Comparison of ENCODE assay signal across 19 cellular contexts in genomic region chr1:33133478-33134105, GRCh38. TPM values are rescaled to one million over a fixed set of nuclear protein-coding genes. Genes with fewer than 3 reads are reported as not detected.
DNase-seq lines count a peak whose midpoint lies in the region; ATAC-seq and TF ChIP-seq lines count a peak whose summit lies in the region.
"Had no signal": no experiment of that assay in that cellular context is flagged by ENCODE, and none has a peak within 500 bp of the region (broad histone marks: within the 10 kb centered on the region; RNA-seq: fewer than 3 reads in every experiment).

No MANE protein-coding gene starts in this region.

- H3K27me3 ChIP-seq in testis = no peaks in the 10 kb centered on the region
- H3K27me3 ChIP-seq: MG63, SJSA1 had no signal

- peaks cover 9% of the 10 kb centered on the region for H3K4me1 ChIP-seq in testis
- H3K4me1 ChIP-seq: SJSA1 had no signal

- H3K27me3 Mint-ChIP-seq in activated T-cell treated with anti-CD3 and anti-CD28 coated beads, Interleukin-2, amount 50 U/mL, for 24 hours = no peaks in the 10 kb centered on the region
- H3K27me3 Mint-ChIP-seq in activated T-cell treated with anti-CD3 and anti-CD28 coated beads, Interleukin-2, amount 50 U/mL, for 4 hours (ENCODE audit: low read depth) = no peaks in the 10 kb centered on the region

- H3K27ac ChIP-seq in testis = no peak overlapping the region
- H3K27ac ChIP-seq: PC-9, SJSA1 had no signal

- 59 to 60% methylated on average over 9 of the region's 10 CpGs for WGBS in testis, 2 donors

- no peak for DNase-seq in activated T-cell treated with anti-CD3 and anti-CD28 coated beads, Interleukin-2, amount 50 U/mL, for 24 hours
- no peak for DNase-seq in activated T-cell treated with anti-CD3 and anti-CD28 coated beads, Interleukin-2, amount 50 U/mL, for 4 hours
- peak; percentile 63 for DNase-seq in NCI-H1694 (lab: John Stamatoyannopoulos, UW)
- peak; percentile 86 for DNase-seq in fibroblast of gingiva (ENCODE audit: low read depth)
- peak; percentile 82 for DNase-seq in testis
- no peak for DNase-seq in cerebellar nuclear complex (lab: John Stamatoyannopoulos, UW)
- no peak for DNase-seq in SIG-M5 (lab: John Stamatoyannopoulos, UW)
- DNase-seq: C1 segment of cervical spinal cord, DMS53, H7, MG63, NCI-H1092, NCI-H187, NCI-H446 treated with DMSO at 0.1 percent for 48 hours, NCI-H774, PC-9 had no signal

- no peak for TF ChIP-seq CTCF in testis (IDR thresholded peaks at IDR 0.05)

- intact Hi-C loops in testis (cut with DNase I; ENCODE audit: low total_unique reads) = no loop called here

- H3K27ac Mint-ChIP-seq in activated T-cell treated with anti-CD3 and anti-CD28 coated beads, Interleukin-2, amount 50 U/mL, for 24 hours = peak overlapping the region; percentile 44

- H3K36me3 Mint-ChIP-seq in activated T-cell treated with anti-CD3 and anti-CD28 coated beads, Interleukin-2, amount 50 U/mL, for 24 hours (ENCODE audit: low read depth) = no peaks in the 10 kb centered on the region
- H3K36me3 Mint-ChIP-seq in activated T-cell treated with anti-CD3 and anti-CD28 coated beads, Interleukin-2, amount 50 U/mL, for 4 hours (ENCODE audit: insufficient read depth) = peaks cover 8% of the 10 kb centered on the region

- no peak for ATAC-seq in activated T-cell treated with anti-CD3 and anti-CD28 coated beads, Interleukin-2, amount 50 U/mL, for 4 hours
- no peak for ATAC-seq in HG03025 (IDR thresholded peaks at IDR 0.05; ENCODE audit: low FRiP score, unreplicated experiment)
- ATAC-seq: HepG2 had no signal

- H3K36me3 ChIP-seq in testis (ENCODE audit: low read depth, missing control alignments) = no peaks in the 10 kb centered on the region
- H3K36me3 ChIP-seq: MG63, SJSA1 had no signal

- H3K4me3 Mint-ChIP-seq in activated T-cell treated with anti-CD3 and anti-CD28 coated beads, Interleukin-2, amount 50 U/mL, for 24 hours = no peak overlapping the region
- no peak overlapping the region for H3K4me3 Mint-ChIP-seq in activated T-cell treated with anti-CD3 and anti-CD28 coated beads, Interleukin-2, amount 50 U/mL, for 4 hours

- no peak overlapping the region for H3K4me3 ChIP-seq in testis
- H3K4me3 ChIP-seq: MG63, PC-9, SJSA1 had no signal

- peaks cover 33% of the 10 kb centered on the region for H3K4me1 Mint-ChIP-seq in activated T-cell treated with anti-CD3 and anti-CD28 coated beads, Interleukin-2, amount 50 U/mL, for 24 hours (ENCODE audit: low read depth)
- peaks cover 28% of the 10 kb centered on the region for H3K4me1 Mint-ChIP-seq in activated T-cell treated with anti-CD3 and anti-CD28 coated beads, Interleukin-2, amount 50 U/mL, for 4 hours (ENCODE audit: low read depth)

- no peaks in the 10 kb centered on the region for H3K9me3 Mint-ChIP-seq in activated T-cell treated with anti-CD3 and anti-CD28 coated beads, Interleukin-2, amount 50 U/mL, for 24 hours
- H3K9me3 Mint-ChIP-seq in activated T-cell treated with anti-CD3 and anti-CD28 coated beads, Interleukin-2, amount 50 U/mL, for 4 hours = no peaks in the 10 kb centered on the region

- H3K9me3 ChIP-seq in testis = no peaks in the 10 kb centered on the region
- H3K9me3 ChIP-seq: MG63, SJSA1 had no signal

- TF ChIP-seq POLR2A in testis (IDR thresholded peaks at IDR 0.05) = no peak

RNA-seq across cellular contexts. Expression of gene TRIM62, which starts 48.3 kb away (rescaled TPM):
- 1 to 10 TPM; 3.8 to 5.9 (median 4.5) TPM for total RNA-seq in activated T-cell treated with anti-CD3 and anti-CD28 coated beads, Interleukin-2, amount 50 U/mL, for 4 hours
- 1 to 10 TPM; 6.2 to 8.8 TPM for total RNA-seq in testis
- 6.0 TPM for polyA plus RNA-seq in testis (ENCODE audit: insufficient read depth, low read depth, low replicate concordance)

RNA-seq across cellular contexts. Expression of gene AZIN2, which starts 52.6 kb away (rescaled TPM):
- total RNA-seq in activated T-cell treated with anti-CD3 and anti-CD28 coated beads, Interleukin-2, amount 50 U/mL, for 4 hours = 1 to 10 TPM in 2 of 3 donors, under 1 TPM in 1; 0.30 to 2.2 (median 1.4) TPM
- total RNA-seq in testis = 10 to 100 TPM; 38.2 to 68.7 TPM
- 56.9 TPM for polyA plus RNA-seq in testis (ENCODE audit: insufficient read depth, low read depth, low replicate concordance)

Comparison
In these comparisons a context has a peak if more than half of its experiments do, and no peak if none do; other contexts are left out.
1. DNase-seq: peak in NCI-H1694 (single experiment), fibroblast of gingiva (single experiment) and testis (single experiment); none in activated T-cell treated with anti-CD3 and anti-CD28 coated beads, Interleukin-2, amount 50 U/mL, for 24 hours (single experiment), activated T-cell treated with anti-CD3 and anti-CD28 coated beads, Interleukin-2, amount 50 U/mL, for 4 hours (single experiment), cerebellar nuclear complex (0 of 2) and SIG-M5 (single experiment).
2. RNA of gene AZIN2, which starts 52.6 kb away (total RNA-seq): 38.2 to 68.7 TPM in testis; 0.30 to 2.2 TPM in activated T-cell treated with anti-CD3 and anti-CD28 coated beads, Interleukin-2, amount 50 U/mL, for 4 hours; every median in the first group is over 10 times any median in the second.